In genomic region chr1:4654764-4655673, GRCh38 we compare ENCODE assay signal across 10 cellular contexts. TPM values are rescaled to one million over a fixed set of nuclear protein-coding genes. Genes with fewer than 3 reads are reported as not detected.
DNase-seq lines count a peak whose midpoint lies in the region; ATAC-seq and TF ChIP-seq lines count a peak whose summit lies in the region.
"Had no signal": no experiment of that assay in that cellular context is flagged by ENCODE, and none has a peak within 500 bp of the region (broad histone marks: within the 10 kb centered on the region; RNA-seq: fewer than 3 reads in every experiment).

No MANE protein-coding gene starts in this region.

- no peaks in the 10 kb centered on the region for H3K36me3 Mint-ChIP-seq in natural killer cell

- H3K79me2 ChIP-seq in trophoblast cell (ENCODE audit: control insufficient read depth, insufficient read depth, low read length, poor library complexity): peaks cover 4% of the 10 kb centered on the region

- H3K4me1 ChIP-seq in esophagus muscularis mucosa (peaks cover 13 to 47% (median 36%) of the 10 kb centered on the region in 4 donors), trophoblast cell (ENCODE audit: control insufficient read depth in 1 of 2, insufficient read depth in 2 of 2, low read length in 2 of 2) (peaks cover 11 to 25% of the 10 kb centered on the region in 2 experiments)

- ATAC-seq in natural killer cell: no peak
- no peak for ATAC-seq in HG02884 (IDR thresholded peaks at IDR 0.05; ENCODE audit: unreplicated experiment)

- H3K4me3 Mint-ChIP-seq in natural killer cell: no peak overlapping the region

- peaks cover 3% of the 10 kb centered on the region for H3K79me1 ChIP-seq in trophoblast cell (ENCODE audit: low read length)

- H3K4me3 ChIP-seq in NB4 (ENCODE audit: low read depth, low read length) (no peak overlapping the region), esophagus muscularis mucosa (peak overlapping the region; percentile 32 to 51 (median 38)), trophoblast cell (ENCODE audit: low read depth, low read length) (peak overlapping the region; percentile 62)

- no peak overlapping the region for H4K8ac ChIP-seq in trophoblast cell (ENCODE audit: low read depth, low read length)

- intact Hi-C loops in esophagus muscularis mucosa (cut with DNase I) (no loop called here), natural killer cell (cut with micrococcal nuclease) (loop anchor here (10.0 kb wide), 1 partner anchor 1320 kb away; no protein-coding TSS in a partner anchor)

- TF ChIP-seq POLR2A in NB4 (IDR thresholded peaks at IDR 0.05; ENCODE audit: extremely low read depth, insufficient read length) (no peak), esophagus muscularis mucosa (IDR thresholded peaks at IDR 0.05; ENCODE audit: low read depth) (no peak)

- H2BK12ac ChIP-seq in trophoblast cell (ENCODE audit: low read length): no peak overlapping the region

- H3K4me1 Mint-ChIP-seq in natural killer cell: peaks cover 0 to 4% of the 10 kb centered on the region in 2 donors

- H3K36me3 ChIP-seq in esophagus muscularis mucosa (no peaks in the 10 kb centered on the region), trophoblast cell (ENCODE audit: control insufficient read depth in 1 of 2, insufficient read depth in 2 of 2, low read length in 2 of 2) (no peaks in the 10 kb centered on the region)

- H2AFZ ChIP-seq in trophoblast cell (ENCODE audit: insufficient read depth, low read length, poor library complexity): peak overlapping the region; percentile 66

- no peak overlapping the region for H3K14ac ChIP-seq in trophoblast cell (ENCODE audit: low read length)

- H3K4ac ChIP-seq in trophoblast cell (ENCODE audit: low read depth, low read length): no peak overlapping the region

- H3K9ac ChIP-seq in trophoblast cell (ENCODE audit: low read length): no peak overlapping the region

- TF ChIP-seq CTCF in NB4 (IDR thresholded peaks at IDR 0.05; ENCODE audit: low read depth, low read length) (no peak), esophagus muscularis mucosa (IDR thresholded peaks at IDR 0.05) (no peak), natural killer cell (IDR thresholded peaks at IDR 0.05) (no peak)

- DNase-seq in Caki2 (ENCODE audit: low read depth) (peak; percentile 37), NB4 (ENCODE audit: low read depth) (peak; percentile 15), esophagus muscularis mucosa (ENCODE audit: extremely low spot score) (no peak), trophoblast cell (no peak), natural killer cell (no peak), DMS79 (lab: John Stamatoyannopoulos, UW) (no peak)
- no peak for DNase-seq in activated CD8-positive, alpha-beta memory T cell treated with anti-CD3 and anti-CD28 coated beads for 24 hours
- DNase-seq: activated naive CD4-positive, alpha-beta T cell; DND-41 had no signal

- H3K23ac ChIP-seq in trophoblast cell (ENCODE audit: low read length): no peak overlapping the region

- H3K27ac ChIP-seq in esophagus muscularis mucosa (replicated peaks in 1 of 4) (no peak overlapping the region), trophoblast cell (ENCODE audit: low read depth, low read length) (no peak overlapping the region)

- no peak overlapping the region for H2BK5ac ChIP-seq in trophoblast cell (ENCODE audit: low read depth, low read length, poor library complexity)

- peaks cover 25 to 37% of the 10 kb centered on the region in 2 donors for H3K27me3 Mint-ChIP-seq in natural killer cell (ENCODE audit: low read depth in 2 of 2)

- 4% methylated on average over 18 of the region's 142 CpGs for WGBS in esophagus muscularis mucosa
- no CpG with 5 or more reads among the region's 142 CpGs for WGBS in trophoblast cell (ENCODE audit: extremely low coverage, insufficient coverage, insufficient read length)

- no peak overlapping the region for H4K91ac ChIP-seq in trophoblast cell (ENCODE audit: low read depth, low read length)

- H2BK120ac ChIP-seq in trophoblast cell (ENCODE audit: insufficient read depth, low read length, poor library complexity): no peak overlapping the region

- no peak overlapping the region for H3K18ac ChIP-seq in trophoblast cell (ENCODE audit: low read length)

- H3K9me3 Mint-ChIP-seq in natural killer cell: no peaks in the 10 kb centered on the region

- in situ Hi-C loops in Caki2 (cut with HindIII; ENCODE audit: low pct_unique_long_range_greater_than_20kb, low sequenced_read_pairs): no loop called here

- no peak for TF ChIP-seq EP300 in esophagus muscularis mucosa (IDR thresholded peaks at IDR 0.05)

- no peaks in the 10 kb centered on the region for H3K9me3 ChIP-seq in esophagus muscularis mucosa
- H3K9me3 ChIP-seq in trophoblast cell (ENCODE audit: insufficient read depth, low read depth, low read length): no peaks in the 10 kb centered on the region

- H2AK5ac ChIP-seq in trophoblast cell (ENCODE audit: low read length): no peak overlapping the region

- H3K27ac Mint-ChIP-seq in natural killer cell: no peak overlapping the region

- H3K4me2 ChIP-seq in trophoblast cell (ENCODE audit: low read length): peak overlapping the region; percentile 96

- H4K12ac ChIP-seq in trophoblast cell (ENCODE audit: low read depth, low read length): no peak overlapping the region

- peaks cover 0 to 97% (median 39%) of the 10 kb centered on the region in 4 donors for H3K27me3 ChIP-seq in esophagus muscularis mucosa
- H3K27me3 ChIP-seq in trophoblast cell (ENCODE audit: insufficient read depth, low read length): peaks cover 12% of the 10 kb centered on the region

RNA-seq across cellular contexts. Expression of gene AJAP1, which starts 0.6 kb away (rescaled TPM):
- 6.5 and 19.3 TPM in 2 replicates for total RNA-seq in Caki2 (2014; rRNA removed; shearing (Covaris generic); ENCODE audit: low replicate concordance)
- total RNA-seq in esophagus muscularis mucosa (under 1 TPM; 0.40 to 0.84 (median 0.54) TPM), natural killer cell (not detected)
- 1.2 and 1.4 TPM in 2 replicates for polyA plus RNA-seq in trophoblast cell (2013)

Comparison
In these comparisons a context has a peak if more than half of its experiments do, and no peak if none do; other contexts are left out.
1. DNase-seq: peak in Caki2 (single experiment) and NB4 (single experiment); none in esophagus muscularis mucosa (single experiment), trophoblast cell (0 of 2), natural killer cell (single experiment), DMS79 (single experiment) and activated CD8-positive, alpha-beta memory T cell treated with anti-CD3 and anti-CD28 coated beads for 24 hours (single experiment).